ENCODE assay signal across 8 cellular contexts in the genomic region with DNA sequence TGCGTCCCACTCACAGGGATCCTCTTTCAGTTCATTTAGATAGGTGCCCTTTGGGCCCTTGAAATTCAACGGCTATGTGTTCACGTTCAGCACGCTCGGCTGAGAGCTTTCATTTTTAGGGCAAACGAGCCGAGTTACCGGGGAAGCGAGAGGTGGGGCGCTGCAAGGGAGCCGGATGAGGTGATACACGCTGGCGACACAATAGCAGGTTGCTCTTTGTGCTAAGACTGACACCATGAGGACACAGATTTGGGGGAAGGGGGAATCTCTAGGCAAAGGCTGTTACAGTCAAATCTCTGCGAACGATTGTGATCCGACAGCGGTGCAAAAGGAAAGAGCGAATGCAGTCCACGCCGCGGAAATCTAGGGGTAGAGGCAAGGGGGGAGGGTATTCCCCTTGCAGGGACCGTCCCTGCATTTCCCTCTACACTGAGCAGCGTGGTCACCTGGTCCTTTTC. TPM values are rescaled to one million over a fixed set of nuclear protein-coding genes. Genes with fewer than 3 reads are reported as not detected.
DNase-seq lines count a peak whose midpoint lies in the region; ATAC-seq and TF ChIP-seq lines count a peak whose summit lies in the region.

No MANE protein-coding gene starts in this region.

- H3K9me3 ChIP-seq in BLaER1 treated with 17β-estradiol and CSF1 and Interleukin-3, amounts not matched to agents 10 nM and 100 nM (replicated peaks in 1 of 11) = no peaks in the 10 kb centered on the region

- peaks cover 15 to 23% (median 17%) of the 10 kb centered on the region in 10 experiments for H3K4me1 ChIP-seq in BLaER1 treated with 17β-estradiol and CSF1 and Interleukin-3, amounts not matched to agents 10 nM and 100 nM

- peak overlapping the region; percentile 84 to 98 (median 94) for H3K4me2 ChIP-seq in BLaER1 treated with 17β-estradiol and CSF1 and Interleukin-3, amounts not matched to agents 10 nM and 100 nM

- no peaks in the 10 kb centered on the region for H3K9me3 Mint-ChIP-seq in natural killer cell

- H3K27me3 ChIP-seq in BLaER1 treated with 17β-estradiol and CSF1 and Interleukin-3, amounts not matched to agents 10 nM and 100 nM = no peaks in the 10 kb centered on the region

- H3K36me3 Mint-ChIP-seq in natural killer cell = no peaks in the 10 kb centered on the region

- peak overlapping the region; percentile 83 to 98 (median 96); a peak in 21 of 22 replicates for H3K27ac ChIP-seq in BLaER1 treated with 17β-estradiol and CSF1 and Interleukin-3, amounts not matched to agents 10 nM and 100 nM

- peaks cover 34 to 40% (median 37%) of the 10 kb centered on the region in 11 experiments for H4K20me1 ChIP-seq in BLaER1 treated with 17β-estradiol and CSF1 and Interleukin-3, amounts not matched to agents 10 nM and 100 nM

- peak overlapping the region; percentile 93 to 98 (median 96) for H3K9ac ChIP-seq in BLaER1 treated with 17β-estradiol and CSF1 and Interleukin-3, amounts not matched to agents 10 nM and 100 nM

- peaks cover 0 to 7% (median 0%) of the 10 kb centered on the region in 11 experiments; a peak in 1 of 22 replicates for H3K36me3 ChIP-seq in BLaER1 treated with 17β-estradiol and CSF1 and Interleukin-3, amounts not matched to agents 10 nM and 100 nM

- DNase-seq in T-helper 1 cell (peak in 4 of 5 donors; percentile 53 to 85 (median 64)), natural killer cell (no peak), NCI-H510A (lab: John Stamatoyannopoulos, UW) (no peak), NCI-H446 treated with DMSO at 0.1 percent for 48 hours (lab: John Stamatoyannopoulos, UW) (no peak)
- peak; percentile 63 for DNase-seq in effector CD8-positive, alpha-beta T cell (lab: John Stamatoyannopoulos, UW)

- H3K27ac Mint-ChIP-seq in natural killer cell = peak overlapping the region; percentile 95 to 97

- H3K27me3 Mint-ChIP-seq in natural killer cell (ENCODE audit: low read depth in 2 of 2) = no peaks in the 10 kb centered on the region

- peak overlapping the region; percentile 100 for H3K4me3 Mint-ChIP-seq in natural killer cell

- H3K4me1 Mint-ChIP-seq in natural killer cell = peaks cover 62 to 63% of the 10 kb centered on the region in 2 donors

- intact Hi-C loops in natural killer cell (cut with micrococcal nuclease) = loop anchor here (1.0 to 5.0 kb wide), 5 partner anchors 44 to 765 kb away; partner anchors contain the start of genes ATAD1 and SHLD2

- ATAC-seq in GM18873 (IDR thresholded peaks at IDR 0.05; ENCODE audit: low FRiP score, unreplicated experiment) = peak; percentile 4
- ATAC-seq in HG03139 (IDR thresholded peaks at IDR 0.05; ENCODE audit: unreplicated experiment) = peak; percentile 7
- ATAC-seq in natural killer cell = peak; percentile 32 to 58 (median 32)

- H3K4me3 ChIP-seq in BLaER1 treated with 17β-estradiol and CSF1 and Interleukin-3, amounts not matched to agents 10 nM and 100 nM = peak overlapping the region; percentile 73 to 91 (median 84)

- TF ChIP-seq CTCF in natural killer cell (IDR thresholded peaks at IDR 0.05) = no peak

RNA-seq across cellular contexts. Expression of gene KLLN, which starts 0.7 kb away (rescaled TPM):
- under 1 TPM; 0.68 to 0.73 (median 0.70) TPM for total RNA-seq in natural killer cell

RNA-seq across cellular contexts. Expression of gene PTEN, which starts 0.8 kb away (rescaled TPM):
- total RNA-seq in natural killer cell = 100 to 1,000 TPM; 107 to 142 (median 121) TPM

RNA-seq across cellular contexts. Expression of gene ATAD1, which starts 44.6 kb away (rescaled TPM):
- 10 to 100 TPM; 37.5 to 55.2 (median 43.0) TPM for total RNA-seq in natural killer cell

Comparison
In these comparisons a context has a peak if more than half of its experiments do, and no peak if none do; other contexts are left out.
1. DNase-seq: peak in T-helper 1 cell (4 of 5) and effector CD8-positive, alpha-beta T cell (single experiment); none in natural killer cell (single experiment), NCI-H510A (single experiment) and NCI-H446 treated with DMSO at 0.1 percent for 48 hours (single experiment).
2. Peak in every context shown above with its lines, with median percentiles within 50 percentile points of each other: ATAC-seq.